In genomic region chr14:64510825-64511679, GRCh38 we compare ENCODE assay signal across 8 cellular contexts. TPM values are rescaled to one million over a fixed set of nuclear protein-coding genes. Genes with fewer than 3 reads are reported as not detected.
DNase-seq lines count a peak whose midpoint lies in the region; ATAC-seq and TF ChIP-seq lines count a peak whose summit lies in the region.

No MANE protein-coding gene starts in this region.

- H3K27me3 Mint-ChIP-seq in naive B cell: no peaks in the 10 kb centered on the region
- H3K27me3 Mint-ChIP-seq in stimulated activated naive CD8-positive, alpha-beta T cell treated with anti-CD3 and anti-CD28 coated beads, Interleukin-15, Interleukin-2, amounts not matched to agents 100 ng/mL and 50 ng/mL, for 24 hours: no peaks in the 10 kb centered on the region

- no peaks in the 10 kb centered on the region for H4K20me1 ChIP-seq in OCI-LY1 (ENCODE audit: insufficient read depth, low read length)

- H3K4me1 Mint-ChIP-seq in naive B cell: peaks cover 64 to 71% (median 69%) of the 10 kb centered on the region in 3 donors
- peaks cover 84% of the 10 kb centered on the region for H3K4me1 Mint-ChIP-seq in stimulated activated naive CD8-positive, alpha-beta T cell treated with anti-CD3 and anti-CD28 coated beads, Interleukin-15, Interleukin-2, amounts not matched to agents 100 ng/mL and 50 ng/mL, for 24 hours (ENCODE audit: low read depth)

- H3K27me3 ChIP-seq in OCI-LY1 (ENCODE audit: insufficient read depth, low read length): no peaks in the 10 kb centered on the region

- H3K4me2 ChIP-seq in OCI-LY1 (ENCODE audit: low read length): peak overlapping the region; percentile 22; the same call in 1 of the 2 replicates

- H3K79me2 ChIP-seq in OCI-LY1 (ENCODE audit: insufficient read depth, low read length): peaks cover 97% of the 10 kb centered on the region

- H3K9me3 Mint-ChIP-seq in naive B cell: no peaks in the 10 kb centered on the region
- no peaks in the 10 kb centered on the region for H3K9me3 Mint-ChIP-seq in stimulated activated naive CD8-positive, alpha-beta T cell treated with anti-CD3 and anti-CD28 coated beads, Interleukin-15, Interleukin-2, amounts not matched to agents 100 ng/mL and 50 ng/mL, for 24 hours

- no peaks in the 10 kb centered on the region for H3K9me2 ChIP-seq in OCI-LY1 (ENCODE audit: low read depth, low read length)

- no peak overlapping the region for H3K4me3 ChIP-seq in OCI-LY1 (ENCODE audit: low read depth, low read length, poor library complexity, severe bottlenecking)

- H3K4me3 Mint-ChIP-seq in naive B cell: peak overlapping the region in 5 of 8 donors; percentile 19 to 73 (median 45)
- H3K4me3 Mint-ChIP-seq in stimulated activated naive CD8-positive, alpha-beta T cell treated with anti-CD3 and anti-CD28 coated beads, Interleukin-15, Interleukin-2, amounts not matched to agents 100 ng/mL and 50 ng/mL, for 24 hours: peak overlapping the region; percentile 45

- TF ChIP-seq RAD21 in Ishikawa (IDR thresholded peaks at IDR 0.05; ENCODE audit: low read depth): peak; percentile 60

- peak; percentile 93 for TF ChIP-seq CTCF in OCI-LY1 (IDR thresholded peaks at IDR 0.05; ENCODE audit: low read length)

- peak overlapping the region; percentile 6; the same call in 1 of the 2 replicates for H3K9ac ChIP-seq in OCI-LY1 (ENCODE audit: low read length)

- H3K4me1 ChIP-seq in OCI-LY1 (ENCODE audit: insufficient read depth, low read length, severe bottlenecking): peaks cover 55% of the 10 kb centered on the region

- TF ChIP-seq EP300 in Ishikawa (IDR thresholded peaks at IDR 0.05; ENCODE audit: borderline replicate concordance): no peak

- H3K27ac Mint-ChIP-seq in naive B cell: peak overlapping the region; percentile 56 to 99 (median 76)
- H3K27ac Mint-ChIP-seq in stimulated activated naive CD8-positive, alpha-beta T cell treated with anti-CD3 and anti-CD28 coated beads, Interleukin-15, Interleukin-2, amounts not matched to agents 100 ng/mL and 50 ng/mL, for 24 hours: peak overlapping the region; percentile 78

- H3K36me3 ChIP-seq in OCI-LY1 (ENCODE audit: insufficient read depth, low read length): peaks cover 15% of the 10 kb centered on the region; the same call in 1 of the 2 replicates

- H3K9me3 ChIP-seq in OCI-LY1 (ENCODE audit: low read length): no peaks in the 10 kb centered on the region

- H3F3A ChIP-seq in OCI-LY1 (ENCODE audit: insufficient read depth, low read length): peaks cover 9% of the 10 kb centered on the region; the same call in 1 of the 2 replicates

- no peak overlapping the region for H2AFZ ChIP-seq in OCI-LY1 (ENCODE audit: low read length)

- no peak for TF ChIP-seq POLR2A in erythroblast (IDR thresholded peaks at IDR 0.05; ENCODE audit: low read length)

- peak; percentile 49 to 53 for ATAC-seq in naive B cell (ENCODE audit: low read depth in 2 of 2)
- no peak for ATAC-seq in HG02870 (IDR thresholded peaks at IDR 0.05; ENCODE audit: unreplicated experiment)

- H3K36me3 Mint-ChIP-seq in naive B cell: no peaks in the 10 kb centered on the region
- peaks cover 13% of the 10 kb centered on the region for H3K36me3 Mint-ChIP-seq in stimulated activated naive CD8-positive, alpha-beta T cell treated with anti-CD3 and anti-CD28 coated beads, Interleukin-15, Interleukin-2, amounts not matched to agents 100 ng/mL and 50 ng/mL, for 24 hours (ENCODE audit: low read depth)

- H3K27ac ChIP-seq in OCI-LY1 (ENCODE audit: low read depth, low read length, poor library complexity, severe bottlenecking): peak overlapping the region; percentile 96

- DNase-seq in DMS 273 treated with DMSO at 0.1 percent for 48 hours (lab: John Stamatoyannopoulos, UW): peak; percentile 50
- peak; percentile 58 for DNase-seq in activated T-cell treated with anti-CD3 and anti-CD28 coated beads for 4 hours
- peak; percentile 74 to 85 for DNase-seq in erythroblast (lab: John Stamatoyannopoulos, UW)
- DNase-seq in naive B cell: peak; percentile 62

TF ChIP-seq in Ishikawa, 13 proteins besides CTCF, POLR2A, EP300 and RAD21:
- no peak for TF ChIP-seq CREB1 (IDR thresholded peaks at IDR 0.05; ENCODE audit: low read depth)
- TF ChIP-seq, protein P1, sequence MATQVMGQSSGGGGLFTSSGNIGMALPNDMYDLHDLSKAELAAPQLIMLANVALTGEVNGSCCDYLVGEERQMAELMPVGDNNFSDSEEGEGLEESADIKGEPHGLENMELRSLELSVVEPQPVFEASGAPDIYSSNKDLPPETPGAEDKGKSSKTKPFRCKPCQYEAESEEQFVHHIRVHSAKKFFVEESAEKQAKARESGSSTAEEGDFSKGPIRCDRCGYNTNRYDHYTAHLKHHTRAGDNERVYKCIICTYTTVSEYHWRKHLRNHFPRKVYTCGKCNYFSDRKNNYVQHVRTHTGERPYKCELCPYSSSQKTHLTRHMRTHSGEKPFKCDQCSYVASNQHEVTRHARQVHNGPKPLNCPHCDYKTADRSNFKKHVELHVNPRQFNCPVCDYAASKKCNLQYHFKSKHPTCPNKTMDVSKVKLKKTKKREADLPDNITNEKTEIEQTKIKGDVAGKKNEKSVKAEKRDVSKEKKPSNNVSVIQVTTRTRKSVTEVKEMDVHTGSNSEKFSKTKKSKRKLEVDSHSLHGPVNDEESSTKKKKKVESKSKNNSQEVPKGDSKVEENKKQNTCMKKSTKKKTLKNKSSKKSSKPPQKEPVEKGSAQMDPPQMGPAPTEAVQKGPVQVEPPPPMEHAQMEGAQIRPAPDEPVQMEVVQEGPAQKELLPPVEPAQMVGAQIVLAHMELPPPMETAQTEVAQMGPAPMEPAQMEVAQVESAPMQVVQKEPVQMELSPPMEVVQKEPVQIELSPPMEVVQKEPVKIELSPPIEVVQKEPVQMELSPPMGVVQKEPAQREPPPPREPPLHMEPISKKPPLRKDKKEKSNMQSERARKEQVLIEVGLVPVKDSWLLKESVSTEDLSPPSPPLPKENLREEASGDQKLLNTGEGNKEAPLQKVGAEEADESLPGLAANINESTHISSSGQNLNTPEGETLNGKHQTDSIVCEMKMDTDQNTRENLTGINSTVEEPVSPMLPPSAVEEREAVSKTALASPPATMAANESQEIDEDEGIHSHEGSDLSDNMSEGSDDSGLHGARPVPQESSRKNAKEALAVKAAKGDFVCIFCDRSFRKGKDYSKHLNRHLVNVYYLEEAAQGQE (IDR thresholded peaks at IDR 0.05; ENCODE audit: low read depth): no peak
- no peak for TF ChIP-seq CEBPB (IDR thresholded peaks at IDR 0.05)
- no peak for TF ChIP-seq YY1 (IDR thresholded peaks at IDR 0.05; ENCODE audit: low read depth)
- TF ChIP-seq TAF1 (IDR thresholded peaks at IDR 0.05; ENCODE audit: low read depth): no peak
- TF ChIP-seq, protein P2, sequence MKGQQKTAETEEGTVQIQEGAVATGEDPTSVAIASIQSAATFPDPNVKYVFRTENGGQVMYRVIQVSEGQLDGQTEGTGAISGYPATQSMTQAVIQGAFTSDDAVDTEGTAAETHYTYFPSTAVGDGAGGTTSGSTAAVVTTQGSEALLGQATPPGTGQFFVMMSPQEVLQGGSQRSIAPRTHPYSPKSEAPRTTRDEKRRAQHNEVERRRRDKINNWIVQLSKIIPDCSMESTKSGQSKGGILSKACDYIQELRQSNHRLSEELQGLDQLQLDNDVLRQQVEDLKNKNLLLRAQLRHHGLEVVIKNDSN (IDR thresholded peaks at IDR 0.05): no peak
- no peak for TF ChIP-seq ZBTB7A (IDR thresholded peaks at IDR 0.05; ENCODE audit: low read depth)
- no peak for TF ChIP-seq TEAD4 (IDR thresholded peaks at IDR 0.05)
- no peak for TF ChIP-seq EGR1 (IDR thresholded peaks at IDR 0.05)
- TF ChIP-seq MAX (IDR thresholded peaks at IDR 0.05): no peak
TF ChIP-seq in Ishikawa: peak in this region for 0.

RNA-seq across cellular contexts. Expression of gene ZBTB1, which starts 6.5 kb away (rescaled TPM):
- 100 to 1,000 TPM in 1 of 6 donors, 10 to 100 TPM in 5; 54.4 to 103 (median 76.5) TPM for polyA plus RNA-seq in naive B cell (ENCODE audit: low read depth in 6 of 6)

RNA-seq across cellular contexts. Expression of gene ZBTB25, which starts 7.4 kb away (rescaled TPM):
- 10 to 100 TPM; 16.7 to 26.4 (median 22.3) TPM for polyA plus RNA-seq in naive B cell (ENCODE audit: low read depth in 6 of 6)

RNA-seq across cellular contexts. Expression of gene HSPA2, which starts 29.5 kb away (rescaled TPM):
- 1 to 10 TPM in 1 of 6 donors, under 1 TPM in 4, not detected in 1; 0.30 to 1.3 (median 0.36) TPM for polyA plus RNA-seq in naive B cell (ENCODE audit: low read depth in 6 of 6)

RNA-seq across cellular contexts. Expression of gene PPP1R36, which starts 38.7 kb away (rescaled TPM):
- under 1 TPM in 3 of 6 donors, not detected in 3; 0.22 to 0.40 (median 0.38) TPM for polyA plus RNA-seq in naive B cell (ENCODE audit: low read depth in 6 of 6)

RNA-seq across cellular contexts. Expression of gene AKAP5, which starts 45.8 kb away (rescaled TPM):
- polyA plus RNA-seq in naive B cell (ENCODE audit: low read depth in 6 of 6): under 1 TPM in 5 of 6 donors, not detected in 1; 0.13 to 0.53 (median 0.31) TPM
